In the genomic region with DNA sequence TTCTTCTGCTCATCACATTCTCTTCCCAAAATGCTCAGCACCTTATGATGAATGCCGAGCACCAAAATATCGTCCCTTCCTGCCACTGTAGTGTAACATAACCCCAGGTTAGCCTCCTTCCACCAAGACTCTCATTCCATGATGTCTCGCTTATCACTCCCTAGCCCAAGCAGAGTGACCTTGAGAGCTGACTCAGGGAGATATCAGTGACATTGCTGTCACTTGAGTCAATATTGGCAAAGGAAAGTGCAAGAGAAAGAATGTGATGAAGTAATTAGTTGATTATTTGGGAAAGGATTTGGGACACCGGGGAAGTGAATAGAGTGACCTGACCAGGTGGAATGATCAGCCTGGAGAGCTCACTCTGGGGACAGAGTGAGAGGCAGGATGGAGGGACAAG, we compare ENCODE assay signal across 23 cellular contexts. TPM values are rescaled to one million over a fixed set of nuclear protein-coding genes. Genes with fewer than 3 reads are reported as not detected.
"Had no signal": no experiment of that assay in that cellular context is flagged by ENCODE, and none has a peak within 500 bp of the region (broad histone marks: within the 10 kb centered on the region; RNA-seq: fewer than 3 reads in every experiment).

No MANE protein-coding gene starts in this region.

- H3K36me3 Mint-ChIP-seq: activated CD4-positive, alpha-beta memory T cell treated with anti-CD3 and anti-CD28 coated beads for 36 hours; activated naive CD4-positive, alpha-beta T cell treated with anti-CD3 and anti-CD28 coated beads, Interleukin-2, amount 50 U/mL, for 72 hours had no signal

- H3K4me1 ChIP-seq: breast epithelium, colonic mucosa had no signal

- H3K27me3 ChIP-seq: breast epithelium, colonic mucosa had no signal

- H3K4me1 Mint-ChIP-seq: activated B cell treated with CpG ODN at 0.5 μM for 24 hours; activated CD4-positive, alpha-beta T cell treated with anti-CD3 and anti-CD28 coated beads, Interleukin-2, amount 10 ng/mL, durations not matched to agents 24 days and 14 days; T-helper 17 cell had no signal

- H3K4me3 Mint-ChIP-seq: activated B cell treated with CpG ODN at 0.5 μM for 24 hours; activated CD4-positive, alpha-beta memory T cell treated with anti-CD3 and anti-CD28 coated beads for 36 hours; activated CD4-positive, alpha-beta T cell treated with anti-CD3 and anti-CD28 coated beads, Interleukin-2, amount 10 ng/mL, durations not matched to agents 24 days and 14 days; activated T-cell treated with anti-CD3 and anti-CD28 coated beads, Interleukin-2, amount 50 U/mL, for 4 hours; T-helper 17 cell had no signal

- H3K27ac ChIP-seq: breast epithelium, colonic mucosa had no signal

- DNase-seq: activated B cell treated with CpG ODN at 0.5 μM for 24 hours; activated CD4-positive, alpha-beta memory T cell treated with anti-CD3 and anti-CD28 coated beads for 36 hours; activated CD4-positive, alpha-beta T cell treated with anti-CD3 and anti-CD28 coated beads for 1 hour; activated CD4-positive, alpha-beta T cell treated with anti-CD3 and anti-CD28 coated beads, Interleukin-2, amount 10 ng/mL, durations not matched to agents 24 days and 14 days; activated CD8-positive, alpha-beta memory T cell treated with anti-CD3 and anti-CD28 coated beads for 24 hours; activated effector memory CD4-positive, alpha-beta T cell treated with anti-CD3 and anti-CD28 coated beads, Interleukin-2, amount 50 U/mL, for 16 hours; activated naive CD4-positive, alpha-beta T cell treated with Interleukin-2 at 50 U/mL for 16 hours; activated T-cell treated with anti-CD3 and anti-CD28 coated beads, Interleukin-2, amount 50 U/mL, for 4 hours; caudate nucleus; colonic mucosa; NCI-H1092; NCI-H1417; NCI-H1694 treated with DMSO at 0.1 percent for 48 hours; NCI-H2029 treated with DMSO at 0.1 percent for 48 hours; NCI-H345; NCI-H510A; NCI-H526 treated with DMSO at 0.1 percent for 48 hours; NCI-H82; SIG-M5; T-helper 17 cell; T-helper 9 cell had no signal

- ATAC-seq: activated naive CD4-positive, alpha-beta T cell treated with anti-CD3 and anti-CD28 coated beads, Interleukin-2, amount 50 U/mL, for 72 hours; activated T-cell treated with anti-CD3 and anti-CD28 coated beads, Interleukin-2, amount 50 U/mL, for 4 hours; T-helper 17 cell had no signal

- H3K27ac Mint-ChIP-seq: activated B cell treated with CpG ODN at 0.5 μM for 24 hours; activated CD4-positive, alpha-beta memory T cell treated with anti-CD3 and anti-CD28 coated beads for 36 hours; activated CD4-positive, alpha-beta T cell treated with anti-CD3 and anti-CD28 coated beads, Interleukin-2, amount 10 ng/mL, durations not matched to agents 24 days and 14 days; activated naive CD4-positive, alpha-beta T cell treated with anti-CD3 and anti-CD28 coated beads, Interleukin-2, amount 50 U/mL, for 72 hours; T-helper 17 cell had no signal

- H3K9me3 ChIP-seq: breast epithelium, colonic mucosa had no signal

- H3K4me3 ChIP-seq: breast epithelium, colonic mucosa had no signal

- H3K27me3 Mint-ChIP-seq: activated B cell treated with CpG ODN at 0.5 μM for 24 hours; activated CD4-positive, alpha-beta memory T cell treated with anti-CD3 and anti-CD28 coated beads for 36 hours had no signal

- H3K9me3 Mint-ChIP-seq: activated CD4-positive, alpha-beta memory T cell treated with anti-CD3 and anti-CD28 coated beads for 36 hours; activated CD4-positive, alpha-beta T cell treated with anti-CD3 and anti-CD28 coated beads, Interleukin-2, amount 10 ng/mL, durations not matched to agents 24 days and 14 days; activated naive CD4-positive, alpha-beta T cell treated with anti-CD3 and anti-CD28 coated beads, Interleukin-2, amount 50 U/mL, for 72 hours; activated T-cell treated with anti-CD3 and anti-CD28 coated beads, Interleukin-2, amount 50 U/mL, for 4 hours had no signal

- H3K36me3 ChIP-seq: breast epithelium, colonic mucosa had no signal

RNA-seq across cellular contexts. Expression of a gene that starts 2.6 kb away (rescaled TPM):
- total RNA-seq: activated B cell treated with CpG ODN at 0.5 μM for 24 hours; activated CD4-positive, alpha-beta memory T cell treated with anti-CD3 and anti-CD28 coated beads for 36 hours; activated CD4-positive, alpha-beta T cell treated with anti-CD3 and anti-CD28 coated beads, Interleukin-2, amount 10 ng/mL, durations not matched to agents 24 days and 14 days; activated naive CD4-positive, alpha-beta T cell treated with anti-CD3 and anti-CD28 coated beads, Interleukin-2, amount 50 U/mL, for 72 hours; activated T-cell treated with anti-CD3 and anti-CD28 coated beads, Interleukin-2, amount 50 U/mL, for 4 hours; T-helper 17 cell had no signal
